Comparison of ENCODE assay signal across 11 cellular contexts in genomic region chr14:103136388-103137271, GRCh38. TPM values are rescaled to one million over a fixed set of nuclear protein-coding genes. Genes with fewer than 3 reads are reported as not detected.
DNase-seq lines count a peak whose midpoint lies in the region; TF ChIP-seq lines count a peak whose summit lies in the region.
"Had no signal": no experiment of that assay in that cellular context is flagged by ENCODE, and none has a peak within 500 bp of the region (broad histone marks: within the 10 kb centered on the region; RNA-seq: fewer than 3 reads in every experiment).

No MANE protein-coding gene starts in this region.

- DNase-seq in HK-2 (ENCODE audit: unreplicated experiment) (peak; percentile 89), adrenal gland (peak; percentile 48 to 83 (median 70)), hepatic stellate cell (ENCODE audit: low spot score) (peak; percentile 79), suprapubic skin (ENCODE audit: low spot score in 2 of 2) (no peak), GM13977 (ENCODE audit: low spot score) (no peak), NCI-H1436 treated with DMSO at 0.1 percent for 48 hours (lab: John Stamatoyannopoulos, UW) (no peak), tibial nerve (ENCODE audit: low spot score in 2 of 2) (no peak)
- no peak for DNase-seq in activated CD4-positive, alpha-beta T cell treated with anti-CD3 and anti-CD28 coated beads, Interleukin-2, amount 50 U/mL, for 1 hour
- DNase-seq: activated T-cell treated with anti-CD3 and anti-CD28 coated beads, Interleukin-2, amount 50 U/mL, for 24 hours; stimulated activated CD4-positive, alpha-beta T cell treated with anti-CD3 and anti-CD28 coated beads, Interleukin-15, amount 100 ng/mL, for 24 hours had no signal

- H3K4me3 ChIP-seq in adrenal gland (no peak overlapping the region), suprapubic skin (no peak overlapping the region), tibial nerve (no peak overlapping the region)
- H3K4me3 ChIP-seq: heart left ventricle had no signal

- H3K27ac ChIP-seq in adrenal gland (peak overlapping the region in 4 of 5 donors; percentile 10 to 74 (median 64)), suprapubic skin (peak overlapping the region; percentile 74), tibial nerve (peak overlapping the region in 1 of 4 donors; percentile 18)

- intact Hi-C loops in adrenal gland (cut with DNase I): no loop called here

- TF ChIP-seq CTCF in adrenal gland (IDR thresholded peaks at IDR 0.05) (no peak), suprapubic skin (IDR thresholded peaks at IDR 0.05) (no peak), GM13977 (IDR thresholded peaks at IDR 0.05; ENCODE audit: extremely low read depth, insufficient read depth, missing control alignments) (no peak), tibial nerve (IDR thresholded peaks at IDR 0.05) (no peak)

- TF ChIP-seq POLR2A in adrenal gland (IDR thresholded peaks at IDR 0.05): no peak
- TF ChIP-seq POLR2A in suprapubic skin (IDR thresholded peaks at IDR 0.05): no peak
- TF ChIP-seq POLR2A in tibial nerve (IDR thresholded peaks at IDR 0.05): no peak

- no peak for TF ChIP-seq EP300 in suprapubic skin (IDR thresholded peaks at IDR 0.05)
- no peak for TF ChIP-seq EP300 in tibial nerve (IDR thresholded peaks at IDR 0.05)

- in situ Hi-C loops in GM13977 (cut with MboI; ENCODE audit: low pct_unique_long_range_greater_than_20kb, low sequenced_read_pairs, unreplicated experiment): no loop called here

- H3K27me3 ChIP-seq in adrenal gland: no peaks in the 10 kb centered on the region
- no peaks in the 10 kb centered on the region for H3K27me3 ChIP-seq in suprapubic skin
- peaks cover 0 to 27% of the 10 kb centered on the region in 2 donors for H3K27me3 ChIP-seq in tibial nerve

- H3K36me3 ChIP-seq in adrenal gland (replicated peaks in 1 of 2) (peaks cover 0 to 43% of the 10 kb centered on the region in 2 donors), suprapubic skin (peaks cover 44% of the 10 kb centered on the region), tibial nerve (peaks cover 0 to 46% (median 0%) of the 10 kb centered on the region in 3 donors)

- no peaks in the 10 kb centered on the region for H3K9me3 ChIP-seq in adrenal gland (replicated peaks in 1 of 3)
- H3K9me3 ChIP-seq in suprapubic skin: no peaks in the 10 kb centered on the region
- no peaks in the 10 kb centered on the region for H3K9me3 ChIP-seq in tibial nerve
- H3K9me3 ChIP-seq: heart left ventricle had no signal

- 58 to 76% (median 65%) methylated on average over 19 to 20 of the region's 20 CpGs for WGBS in adrenal gland, 4 donors
- 68% methylated on average over 20 of the region's 20 CpGs for WGBS in suprapubic skin
- 68 to 82% methylated on average over 20 of the region's 20 CpGs for WGBS in tibial nerve, 2 donors

- peaks cover 17 to 26% of the 10 kb centered on the region in 2 donors for H3K4me1 ChIP-seq in adrenal gland (replicated peaks in 1 of 2)
- H3K4me1 ChIP-seq in suprapubic skin: peaks cover 39% of the 10 kb centered on the region
- H3K4me1 ChIP-seq in tibial nerve: peaks cover 0 to 15% (median 4%) of the 10 kb centered on the region in 4 donors

RNA-seq across cellular contexts. Expression of gene TNFAIP2, which starts 13.4 kb away (rescaled TPM):
- total RNA-seq in adrenal gland (100 to 1,000 TPM in 4 of 8 donors, 10 to 100 TPM in 4; 41.2 to 290 (median 115) TPM), suprapubic skin (10 to 100 TPM; 11.9 to 23.3 (median 16.4) TPM), tibial nerve (10 to 100 TPM; 42.9 to 49.4 (median 47.8) TPM)
- 100 to 1,000 TPM in 2 of 3 donors, 10 to 100 TPM in 1; 28.3 to 615 (median 532) TPM for polyA plus RNA-seq in adrenal gland

RNA-seq across cellular contexts. Expression of gene EXOC3L4, which starts 42.1 kb away (rescaled TPM):
- total RNA-seq in adrenal gland: 1 to 10 TPM in 4 of 8 donors, under 1 TPM in 4; 0.12 to 2.0 (median 1.3) TPM
- polyA plus RNA-seq in adrenal gland: 1 to 10 TPM in 2 of 3 donors, not detected in 1; 3.1 to 4.3 TPM
- 1 to 10 TPM in 1 of 4 donors, not detected in 3; 1.5 TPM for total RNA-seq in suprapubic skin
- 1 to 10 TPM in 2 of 4 donors, under 1 TPM in 2; 0.63 to 2.1 (median 1.3) TPM for total RNA-seq in tibial nerve

RNA-seq across cellular contexts. Expression of gene LBHD2, which starts 52.6 kb away (rescaled TPM):
- total RNA-seq in adrenal gland: not detected
- not detected for polyA plus RNA-seq in adrenal gland
- total RNA-seq in suprapubic skin: not detected
- total RNA-seq in tibial nerve: not detected
- total RNA-seq: heart left ventricle had no signal

Comparison
In these comparisons a context has a peak if more than half of its experiments do, and no peak if none do; other contexts are left out.
1. DNase-seq: peak in HK-2 (single experiment), adrenal gland (7 of 7) and hepatic stellate cell (single experiment); none in suprapubic skin (0 of 2), GM13977 (single experiment), NCI-H1436 treated with DMSO at 0.1 percent for 48 hours (single experiment), tibial nerve (0 of 2) and activated CD4-positive, alpha-beta T cell treated with anti-CD3 and anti-CD28 coated beads, Interleukin-2, amount 50 U/mL, for 1 hour (single experiment).